9 cellular contexts compared by ENCODE assay signal in genomic region chr5:171850354-171850947, GRCh38.
A peak's percentile ranks its signal among the peaks of the same experiment; 100 is the strongest.
DNase-seq lines count a peak whose midpoint lies in the region; ATAC-seq, FAIRE-seq and TF ChIP-seq lines count a peak whose summit lies in the region.
"Had no signal": no experiment of that assay in that cellular context is flagged by ENCODE, and none has a peak within 500 bp of the region (broad histone marks: within the 10 kb centered on the region; RNA-seq: fewer than 3 reads in every experiment).

No MANE protein-coding gene starts in this region.

- no peak overlapping the region for H3K4me3 Mint-ChIP-seq in CD4-positive, alpha-beta memory T cell

- ATAC-seq in GM12878 (peak; percentile 52), right lobe of liver (peak in 1 of 4 donors; percentile 36), left lung (no peak)

- no peaks in the 10 kb centered on the region for H3K36me3 ChIP-seq in KMS-11 (ENCODE audit: insufficient read depth)
- H3K36me3 ChIP-seq in GM12878 (ENCODE audit: control insufficient read depth in 2 of 2, insufficient read depth in 2 of 2, low read length in 1 of 2), result no peaks in the 10 kb centered on the region
- no peaks in the 10 kb centered on the region for H3K36me3 ChIP-seq in right lobe of liver
- H3K36me3 ChIP-seq in left lung, result no peaks in the 10 kb centered on the region
- H3K36me3 ChIP-seq in CD4-positive, alpha-beta memory T cell (ENCODE audit: insufficient read depth, low read length), result no peaks in the 10 kb centered on the region

- no peak for FAIRE-seq in GM12878 (lab: Jason Lieb, UNC)

- H3K4me2 ChIP-seq in KMS-11 (no peak overlapping the region), GM12878 (ENCODE audit: control insufficient read depth, insufficient read depth) (no peak overlapping the region)

- WGBS in GM12878 (ENCODE audit: insufficient coverage, insufficient replicate concordance, low lambda C conversion rate, missing lambda C conversion rate), result 79% methylated on average over 9 of the region's 9 CpGs
- 78% methylated on average over 6 of the region's 9 CpGs for WGBS in right lobe of liver (ENCODE audit: insufficient coverage, low coverage, low lambda C conversion rate, missing lambda C conversion rate)

- in situ Hi-C loops in GM12878 (cut with MboI), result no loop called here

- 0 out of 2 replicates have a peak, but pooled peaks have one; percentile 15 for TF ChIP-seq RAD21 in GM12878 (IDR thresholded peaks at IDR 0.05; ENCODE audit: insufficient read depth, low read depth, low read length)

- TF ChIP-seq POLR2A in GM12878 (IDR thresholded peaks at IDR 0.05; ENCODE audit: low read depth, low read length) (no peak), right lobe of liver (IDR thresholded peaks at IDR 0.05) (no peak)

- no peaks in the 10 kb centered on the region for H4K20me1 ChIP-seq in KMS-11 (ENCODE audit: insufficient read depth)
- H4K20me1 ChIP-seq in GM12878 (ENCODE audit: control insufficient read depth, insufficient read depth), result no peaks in the 10 kb centered on the region

- RAD21 ChIA-PET in GM12878 (lab: Charles Lee; ENCODE audit: unreplicated experiment), result no interaction called here

- DNase-seq in ELR (ENCODE audit: low read depth), result peak; percentile 52
- DNase-seq in GM12878 (ENCODE audit: low read depth, low spot score), result no peak
- DNase-seq in right lobe of liver, result no peak
- DNase-seq in DMS153 treated with DMSO at 0.1 percent for 48 hours (lab: John Stamatoyannopoulos, UW; ENCODE audit: unreplicated experiment), result no peak
- DNase-seq in left lung, result no peak
- no peak for DNase-seq in GOT3 (lab: John Stamatoyannopoulos, UW)
- no peak for DNase-seq in CD4-positive, alpha-beta memory T cell

- no peaks in the 10 kb centered on the region for H3K27me3 ChIP-seq in KMS-11 (ENCODE audit: insufficient read depth, low read depth)
- no peaks in the 10 kb centered on the region for H3K27me3 ChIP-seq in GM12878 (replicated peaks in 1 of 2; ENCODE audit: control insufficient read depth in 2 of 2, insufficient read depth in 2 of 2, low read length in 1 of 2)
- no peaks in the 10 kb centered on the region for H3K27me3 ChIP-seq in right lobe of liver
- H3K27me3 ChIP-seq in left lung, result no peaks in the 10 kb centered on the region
- no peaks in the 10 kb centered on the region for H3K27me3 ChIP-seq in CD4-positive, alpha-beta memory T cell (ENCODE audit: insufficient read depth, low read length)

- H3K4me1 Mint-ChIP-seq in CD4-positive, alpha-beta memory T cell, result no peaks in the 10 kb centered on the region

- no peaks in the 10 kb centered on the region for H3K79me2 ChIP-seq in KMS-11 (ENCODE audit: insufficient read depth, low read depth)
- no peaks in the 10 kb centered on the region for H3K79me2 ChIP-seq in GM12878 (ENCODE audit: control insufficient read depth, insufficient read depth, low read length)

- H2AFZ ChIP-seq in KMS-11 (ENCODE audit: low read depth), result no peak overlapping the region
- H2AFZ ChIP-seq in GM12878 (ENCODE audit: control insufficient read depth, low read depth, low read length), result no peak overlapping the region

- SMC1A ChIA-PET in GM12878 (lab: Charles Lee; ENCODE audit: uncharacterized antibody, unreplicated experiment), result no interaction called here

- intact Hi-C loops in GM12878 (cut with micrococcal nuclease; ENCODE audit: unreplicated experiment) (loop anchor here (5.0 kb wide), 1 partner anchor 433 kb away; the partner anchor contains the start of gene FGF18), right lobe of liver (cut with DNase I) (no loop called here), left lung (cut with DNase I) (no loop called here)
- intact Hi-C loops in CD4-positive, alpha-beta memory T cell (cut with micrococcal nuclease), result no loop called here

- no peak overlapping the region for H3K27ac ChIP-seq in KMS-11
- no peak overlapping the region for H3K27ac ChIP-seq in GM12878 (ENCODE audit: control insufficient read depth, insufficient read depth)
- no peak overlapping the region for H3K27ac ChIP-seq in right lobe of liver
- no peak overlapping the region for H3K27ac ChIP-seq in left lung
- no peak overlapping the region for H3K27ac ChIP-seq in CD4-positive, alpha-beta memory T cell (ENCODE audit: low read depth, low read length)
- H3K27ac ChIP-seq: epithelial cell of prostate had no signal

- no TSS peak for BruUV-seq in GM12878 (replicated peaks; lab: Mats Ljungman, UMichigan)

- POLR2A ChIA-PET in GM12878 (lab: Charles Lee), result no interaction called here
- POLR2A ChIA-PET in CD4-positive, alpha-beta memory T cell (lab: Charles Lee; ENCODE audit: partially characterized antibody), result no interaction called here

- H3K4me3 ChIP-seq in KMS-11 (IDR thresholded peaks at IDR 0.05; ENCODE audit: insufficient read depth, low read depth, low read length), result no peak overlapping the region
- no peak overlapping the region for H3K4me3 ChIP-seq in GM12878
- no peak overlapping the region for H3K4me3 ChIP-seq in right lobe of liver
- no peak overlapping the region for H3K4me3 ChIP-seq in left lung
- H3K4me3 ChIP-seq in CD4-positive, alpha-beta memory T cell (ENCODE audit: low read length in 2 of 2), result no peak overlapping the region

- H3K9me3 Mint-ChIP-seq in CD4-positive, alpha-beta memory T cell, result peaks cover 0 to 3% (median 0%) of the 10 kb centered on the region in 8 donors

- no peak overlapping the region for H3K9ac ChIP-seq in KMS-11
- no peak overlapping the region for H3K9ac ChIP-seq in GM12878 (ENCODE audit: control insufficient read depth, insufficient read depth, low read length)

- CTCF ChIA-PET in GM12878 (lab: Yijun Ruan, JAX), result interaction anchor here (1.2 to 1.6 kb wide), 2 partner anchors 9 to 189 kb away, joined by 3 to 4 read pairs; no protein-coding TSS in a partner anchor
- CTCF ChIA-PET in CD4-positive, alpha-beta memory T cell (lab: Charles Lee; ENCODE audit: partially characterized antibody), result no interaction called here

- H3K9me3 ChIP-seq in GM12878 (replicated peaks; ENCODE audit: control insufficient read depth, insufficient read depth, low read length), result no peaks in the 10 kb centered on the region
- no peaks in the 10 kb centered on the region for H3K9me3 ChIP-seq in right lobe of liver
- H3K9me3 ChIP-seq in left lung, result no peaks in the 10 kb centered on the region
- H3K9me3 ChIP-seq in CD4-positive, alpha-beta memory T cell (ENCODE audit: control insufficient read depth in 1 of 2, low read length in 2 of 2), result no peaks in the 10 kb centered on the region

- H3K27ac Mint-ChIP-seq in CD4-positive, alpha-beta memory T cell, result no peak overlapping the region

- TF ChIP-seq CTCF in KMS-11 (conservative IDR thresholded peaks at IDR 0.05; ENCODE audit: low read depth, low read length), result peak; percentile 32; the same call in 1 of the 2 replicates
- peak; percentile 14 to 32 (median 25); a peak in 3 of 6 replicates for TF ChIP-seq CTCF in GM12878 (IDR thresholded peaks at IDR 0.05 in 2 of 3, conservative IDR thresholded peaks at IDR 0.05 in 1 of 3; ENCODE audit: control insufficient read depth in 2 of 3, extremely low read depth in 1 of 3, insufficient read depth in 1 of 3, low read depth in 3 of 3, low read length in 3 of 3)
- peak in 3 of 4 donors; percentile 14 to 26 (median 24) for TF ChIP-seq CTCF in right lobe of liver (IDR thresholded peaks at IDR 0.05)
- TF ChIP-seq CTCF in left lung (IDR thresholded peaks at IDR 0.05), result no peak

- H3K27me3 Mint-ChIP-seq in CD4-positive, alpha-beta memory T cell, result no peaks in the 10 kb centered on the region

- no peak for TF ChIP-seq EP300 in GM12878 (IDR thresholded peaks at IDR 0.05; ENCODE audit: borderline replicate concordance in 1 of 2, control insufficient read depth in 1 of 2, low read depth in 2 of 2, low read length in 2 of 2)

- no peaks in the 10 kb centered on the region for H3K4me1 ChIP-seq in KMS-11 (ENCODE audit: low read depth, poor library complexity, severe bottlenecking)
- H3K4me1 ChIP-seq in GM12878 (ENCODE audit: control insufficient read depth, insufficient read depth, low read length), result no peaks in the 10 kb centered on the region
- no peaks in the 10 kb centered on the region for H3K4me1 ChIP-seq in right lobe of liver
- H3K4me1 ChIP-seq in left lung, result peaks cover 0 to 12% of the 10 kb centered on the region in 2 donors
- no peaks in the 10 kb centered on the region for H3K4me1 ChIP-seq in CD4-positive, alpha-beta memory T cell (ENCODE audit: insufficient read depth, low read length)

- H3K36me3 Mint-ChIP-seq in CD4-positive, alpha-beta memory T cell, result peaks cover 8 to 11% of the 10 kb centered on the region in 2 donors

TF ChIP-seq in GM12878, 131 proteins besides CTCF, POLR2A, EP300 and RAD21:
- no peak for TF ChIP-seq NR2F1 (conservative IDR thresholded peaks at IDR 0.05)
- TF ChIP-seq NFYA (IDR thresholded peaks at IDR 0.05; ENCODE audit: borderline replicate concordance, low read depth, low read length), result no peak
- TF ChIP-seq E4F1 (IDR thresholded peaks at IDR 0.05; ENCODE audit: borderline replicate concordance, partially characterized antibody), result no peak
- no peak for TF ChIP-seq FOXM1 (IDR thresholded peaks at IDR 0.05; ENCODE audit: low read depth, low read length)
- TF ChIP-seq CHD4 (IDR thresholded peaks at IDR 0.05), result no peak
- TF ChIP-seq ZZZ3 (IDR thresholded peaks at IDR 0.05; ENCODE audit: control insufficient read depth, insufficient read length, low read depth), result no peak
TF ChIP-seq in GM12878: peak in this region for 0.

Comparison
In these comparisons a context has a peak if more than half of its experiments do, and no peak if none do; other contexts are left out.
1. CTCF ChIP-seq: peak in KMS-11 (single experiment), GM12878 (3 of 3) and right lobe of liver (3 of 4); none in left lung (0 of 2).